In genomic region chr17:63701477-63702222, GRCh38 we compare ENCODE assay signal across 8 cellular contexts. TPM values are rescaled to one million over a fixed set of nuclear protein-coding genes. Genes with fewer than 3 reads are reported as not detected.
DNase-seq lines count a peak whose midpoint lies in the region; ATAC-seq, FAIRE-seq and TF ChIP-seq lines count a peak whose summit lies in the region.

No MANE protein-coding gene starts in this region.

- H3K4me3 Mint-ChIP-seq in Caco-2 (ENCODE audit: unreplicated experiment) = peak overlapping the region; percentile 57

- CTCF ChIA-PET in Caco-2 (lab: Charles Lee) = interaction anchor here (0.7 kb wide), 1 partner anchor 86 kb away, joined by 3 read pairs; no protein-coding TSS in a partner anchor
- CTCF ChIA-PET in HepG2 (lab: Yijun Ruan, JAX; ENCODE audit: low intra/inter-chr PET ratio, low total read pairs) = no interaction called here

- TF ChIP-seq CTCF in Caco-2 (IDR thresholded peaks at IDR 0.05; ENCODE audit: insufficient read depth in 1 of 2, low read depth in 1 of 2, low read length in 1 of 2, severe bottlenecking in 1 of 2, unreplicated experiment in 1 of 2) (no peak), Peyer's patch (IDR thresholded peaks at IDR 0.05) (no peak), HepG2 (CRISPR knock-in tag; IDR thresholded peaks at IDR 0.05) (no peak)

- intact Hi-C loops in Caco-2 (cut with micrococcal nuclease; ENCODE audit: unreplicated experiment) = loop anchor here (5.0 kb wide), 1 partner anchor 41 kb away; the partner anchor contains the start of gene STRADA
- intact Hi-C loops in HepG2 (cut with micrococcal nuclease; ENCODE audit: unreplicated experiment) = no loop called here

- H3K79me2 ChIP-seq in HepG2 (ENCODE audit: insufficient read depth, low read length) = no peaks in the 10 kb centered on the region

- POLR2A ChIA-PET in Caco-2 (lab: Charles Lee) = no interaction called here
- POLR2A ChIA-PET in HepG2 (lab: Yijun Ruan, JAX) = no interaction called here

- no peak for TF ChIP-seq EP300 in HepG2 (IDR thresholded peaks at IDR 0.05; ENCODE audit: low read depth in 2 of 2, low read length in 2 of 2)
- TF ChIP-seq EP300 in HepG2 (CRISPR knock-in tag; IDR thresholded peaks at IDR 0.05; ENCODE audit: borderline replicate concordance) = no peak

- no peak overlapping the region for H2AFZ ChIP-seq in HepG2 (ENCODE audit: low read length)

- H3K27me3 ChIP-seq in Caco-2 (replicated peaks; ENCODE audit: control insufficient read depth, insufficient read depth, low read length) (no peaks in the 10 kb centered on the region), Peyer's patch (no peaks in the 10 kb centered on the region), HepG2 (ENCODE audit: control insufficient read depth in 1 of 2, insufficient read depth in 2 of 2, low read length in 2 of 2) (no peaks in the 10 kb centered on the region)

- H3K36me3 Mint-ChIP-seq in Caco-2 (ENCODE audit: insufficient read depth, unreplicated experiment) = peaks cover 17% of the 10 kb centered on the region

- DNase-seq in Caco-2 (no peak), Peyer's patch (peak in 2 of 3 donors; percentile 88 to 91), HepG2 (ENCODE audit: low spot score) (no peak), NCI-H2107 (lab: John Stamatoyannopoulos, UW) (no peak), NCI-H774 (lab: John Stamatoyannopoulos, UW) (no peak)
- DNase-seq in activated naive CD4-positive, alpha-beta T cell treated with Interleukin-2 at 50 U/mL for 16 hours = peak; percentile 76
- peak; percentile 31 for DNase-seq in stimulated activated CD8-positive, alpha-beta memory T cell treated with anti-CD3 and anti-CD28 coated beads, Interleukin-15, amount 100 ng/mL, for 24 hours (ENCODE audit: low read depth)

- H3K9me3 ChIP-seq in Caco-2 (no peaks in the 10 kb centered on the region), Peyer's patch (no peaks in the 10 kb centered on the region), HepG2 (ENCODE audit: low read length) (no peaks in the 10 kb centered on the region)

- H4K20me1 ChIP-seq in HepG2 (ENCODE audit: insufficient read depth, low read length) = no peaks in the 10 kb centered on the region

- H3K36me3 ChIP-seq in Caco-2 (ENCODE audit: control insufficient read depth, insufficient read depth, low read length) (no peaks in the 10 kb centered on the region), Peyer's patch (peaks cover 0 to 30% (median 0%) of the 10 kb centered on the region in 3 donors), HepG2 (replicated peaks in 1 of 2; ENCODE audit: control insufficient read depth in 1 of 2, insufficient read depth in 2 of 2, low read length in 2 of 2) (peaks cover 1 to 4% of the 10 kb centered on the region in 2 experiments; a peak in 2 of 5 replicates)

- H3K27ac ChIP-seq in Peyer's patch (peak overlapping the region; percentile 88 to 100 (median 94)), HepG2 (ENCODE audit: extremely low read length, insufficient read depth, low read length) (no peak overlapping the region)

- FAIRE-seq in HepG2 (lab: Jason Lieb, UNC) = no peak

- H3K27ac Mint-ChIP-seq in Caco-2 (ENCODE audit: unreplicated experiment) = no peak overlapping the region

- ATAC-seq in HepG2 (no peak), GM21360 (IDR thresholded peaks at IDR 0.05; ENCODE audit: unreplicated experiment) (no peak)

- H3K4me2 ChIP-seq in HepG2 (ENCODE audit: low read depth, low read length) = no peak overlapping the region

- no peaks in the 10 kb centered on the region for H3K27me3 Mint-ChIP-seq in Caco-2 (ENCODE audit: insufficient read depth, unreplicated experiment)

- in situ Hi-C loops in HepG2 (cut with HindIII; ENCODE audit: extremely low pct_ligation_motif_present, low pct_unique_long_range_greater_than_20kb) = no loop called here

- no peak overlapping the region for H3K4me3 ChIP-seq in Caco-2 (ENCODE audit: low read depth, low read length)
- H3K4me3 ChIP-seq in Peyer's patch = peak overlapping the region; percentile 75 to 92 (median 80)
- no peak overlapping the region for H3K4me3 ChIP-seq in HepG2 (replicated peaks in 1 of 3; ENCODE audit: insufficient read depth in 1 of 3, low read depth in 2 of 3, low read length in 3 of 3)

- no peaks in the 10 kb centered on the region for H3K9me3 Mint-ChIP-seq in Caco-2 (ENCODE audit: unreplicated experiment)

- TF ChIP-seq POLR2A in Peyer's patch (IDR thresholded peaks at IDR 0.05) = no peak
- TF ChIP-seq POLR2A in HepG2 (IDR thresholded peaks at IDR 0.05; ENCODE audit: insufficient read depth in 1 of 2, low read depth in 2 of 2, low read length in 2 of 2) = no peak

- WGBS in HepG2 (ENCODE audit: low lambda C conversion rate) = 87% methylated on average over 25 of the region's 25 CpGs

- no peak for TF ChIP-seq RAD21 in HepG2 (CRISPR knock-in tag; IDR thresholded peaks at IDR 0.05)

- no peak overlapping the region for H3K9ac ChIP-seq in HepG2 (ENCODE audit: insufficient read depth, low read depth, low read length)

- BruUV-seq in Caco-2 (replicated peaks; lab: Mats Ljungman, UMichigan) (no TSS peak), HepG2 (replicated peaks; lab: Mats Ljungman, UMichigan) (no TSS peak)

- no peaks in the 10 kb centered on the region for H3K4me1 Mint-ChIP-seq in Caco-2 (ENCODE audit: low read depth, unreplicated experiment)

- no peaks in the 10 kb centered on the region for H3K4me1 ChIP-seq in Caco-2
- H3K4me1 ChIP-seq in Peyer's patch = peaks cover 0 to 31% (median 25%) of the 10 kb centered on the region in 4 donors
- H3K4me1 ChIP-seq in HepG2 (ENCODE audit: insufficient read depth, low read length) = peaks cover 18% of the 10 kb centered on the region

TF ChIP-seq in HepG2, 621 proteins besides CTCF, POLR2A, EP300 and RAD21 (continues in another document):
- peak; percentile 26; the same call in 1 of the 2 replicates for TF ChIP-seq ZNF460 (CRISPR knock-in tag; IDR thresholded peaks at IDR 0.05; ENCODE audit: borderline replicate concordance)
- TF ChIP-seq SP140L (CRISPR knock-in tag; IDR thresholded peaks at IDR 0.05; ENCODE audit: borderline replicate concordance) = no peak
- TF ChIP-seq GATAD2A (CRISPR knock-in tag; IDR thresholded peaks at IDR 0.05) = no peak
- TF ChIP-seq ZNF292 (CRISPR knock-in tag; IDR thresholded peaks at IDR 0.05; ENCODE audit: borderline replicate concordance, low read depth) = no peak
- TF ChIP-seq ZNF552 (CRISPR knock-in tag; IDR thresholded peaks at IDR 0.05; ENCODE audit: borderline replicate concordance) = no peak
- no peak for TF ChIP-seq ZNF34 (CRISPR knock-in tag; IDR thresholded peaks at IDR 0.05; ENCODE audit: borderline replicate concordance)
- no peak for TF ChIP-seq ZNF260 (CRISPR knock-in tag; IDR thresholded peaks at IDR 0.05; ENCODE audit: borderline replicate concordance, low read depth)

RNA-seq across cellular contexts. Expression of gene LIMD2, which starts 1.7 kb away (rescaled TPM):
- 4.1 and 5.1 TPM in 2 replicates for total RNA-seq in Caco-2 (2022)
- 10 to 100 TPM in 3 of 4 donors, 1 to 10 TPM in 1; 9.9 to 79.2 (median 12.6) TPM for total RNA-seq in Peyer's patch
- 6.9 and 9.0 TPM in 2 replicates for total RNA-seq in HepG2 (2016; rRNA removed; fragmentation: Illumina TruSeq; extraction: Trizol)
- 3.5 and 4.3 TPM in 2 replicates for total RNA-seq in HepG2 (2016; cell fraction: cytosol; rRNA removed; fragmentation: Illumina TruSeq; extraction: Trizol; ENCODE audit: low read depth)
- total RNA-seq in HepG2 (2016; cell fraction: insoluble cytoplasmic fraction; rRNA removed; fragmentation: Illumina TruSeq; extraction: Trizol) = 8.0 and 9.0 TPM in 2 replicates
- 9.1 and 11.6 TPM in 2 replicates for total RNA-seq in HepG2 (2016; cell fraction: membrane; rRNA removed; fragmentation: Illumina TruSeq; extraction: Trizol)
- 5.6 and 5.8 TPM in 2 replicates for total RNA-seq in HepG2 (2016; cell fraction: nucleus; rRNA removed; fragmentation: Illumina TruSeq; extraction: Trizol)
- polyA plus RNA-seq in HepG2 (2011; rRNA removed) = 20.8 and 26.5 TPM in 2 replicates
- 11.9 and 19.1 TPM in 2 replicates for polyA plus RNA-seq in HepG2 (2011; cell fraction: cytosol; rRNA removed)
- polyA plus RNA-seq in HepG2 (2011; cell fraction: nucleus; rRNA removed) = 75.1 and 81.6 TPM in 2 replicates
- 6.8 and 10.0 TPM in 2 replicates for polyA plus RNA-seq in HepG2 (2012)
- 13.2 and 16.2 TPM in 2 replicates for polyA plus RNA-seq in HepG2 (2016; cell fraction: cytosol; fragmentation: Illumina TruSeq; extraction: Trizol; ENCODE audit: low read depth)
- 12.4 and 14.3 TPM in 2 replicates for polyA plus RNA-seq in HepG2 (2016; cell fraction: insoluble cytoplasmic fraction; fragmentation: Illumina TruSeq; extraction: Trizol; ENCODE audit: low read depth)
- 16.0 and 17.0 TPM in 2 replicates for polyA plus RNA-seq in HepG2 (2016; cell fraction: membrane; fragmentation: Illumina TruSeq; extraction: Trizol; ENCODE audit: low read depth)
- polyA plus RNA-seq in HepG2 (2016; cell fraction: nucleus; fragmentation: Illumina TruSeq; extraction: Trizol; ENCODE audit: insufficient read depth, low read depth) = 17.5 and 21.1 TPM in 2 replicates
- polyA minus RNA-seq in HepG2 (2011; rRNA and poly(A)+ RNA removed; ENCODE audit: low replicate concordance) = 0.72 and 15.9 TPM in 2 replicates
- 7.5 and 9.1 TPM in 2 replicates for polyA minus RNA-seq in HepG2 (2011; cell fraction: cytosol; rRNA and poly(A)+ RNA removed)
- polyA minus RNA-seq in HepG2 (2011; cell fraction: nucleus; rRNA and poly(A)+ RNA removed) = 13.5 and 15.0 TPM in 2 replicates

RNA-seq across cellular contexts. Expression of gene STRADA, which starts 39.9 kb away (rescaled TPM):
- total RNA-seq in Caco-2 (2022) = 23.4 and 24.7 TPM in 2 replicates
- total RNA-seq in Peyer's patch = 10 to 100 TPM; 14.2 to 52.8 (median 40.4) TPM
- 16.1 and 17.9 TPM in 2 replicates for total RNA-seq in HepG2 (2016; rRNA removed; fragmentation: Illumina TruSeq; extraction: Trizol)
- 3.7 and 4.0 TPM in 2 replicates for total RNA-seq in HepG2 (2016; cell fraction: cytosol; rRNA removed; fragmentation: Illumina TruSeq; extraction: Trizol; ENCODE audit: low read depth)
- total RNA-seq in HepG2 (2016; cell fraction: insoluble cytoplasmic fraction; rRNA removed; fragmentation: Illumina TruSeq; extraction: Trizol) = 15.8 and 17.3 TPM in 2 replicates
- total RNA-seq in HepG2 (2016; cell fraction: membrane; rRNA removed; fragmentation: Illumina TruSeq; extraction: Trizol) = 7.7 and 7.8 TPM in 2 replicates
- 27.8 and 29.5 TPM in 2 replicates for total RNA-seq in HepG2 (2016; cell fraction: nucleus; rRNA removed; fragmentation: Illumina TruSeq; extraction: Trizol)
- polyA plus RNA-seq in HepG2 (2011; rRNA removed) = 17.3 and 17.6 TPM in 2 replicates
- polyA plus RNA-seq in HepG2 (2011; cell fraction: cytosol; rRNA removed) = 7.0 and 7.6 TPM in 2 replicates
- 36.3 and 37.3 TPM in 2 replicates for polyA plus RNA-seq in HepG2 (2011; cell fraction: nucleus; rRNA removed)
- polyA plus RNA-seq in HepG2 (2012) = 10.9 and 13.7 TPM in 2 replicates
- 3.1 and 3.6 TPM in 2 replicates for polyA plus RNA-seq in HepG2 (2016; cell fraction: cytosol; fragmentation: Illumina TruSeq; extraction: Trizol; ENCODE audit: low read depth)
- polyA plus RNA-seq in HepG2 (2016; cell fraction: insoluble cytoplasmic fraction; fragmentation: Illumina TruSeq; extraction: Trizol; ENCODE audit: low read depth) = 18.9 and 21.4 TPM in 2 replicates
- polyA plus RNA-seq in HepG2 (2016; cell fraction: membrane; fragmentation: Illumina TruSeq; extraction: Trizol; ENCODE audit: low read depth) = 6.6 and 7.5 TPM in 2 replicates
- polyA plus RNA-seq in HepG2 (2016; cell fraction: nucleus; fragmentation: Illumina TruSeq; extraction: Trizol; ENCODE audit: insufficient read depth, low read depth) = 51.3 and 56.2 TPM in 2 replicates
- polyA minus RNA-seq in HepG2 (2011; rRNA and poly(A)+ RNA removed; ENCODE audit: low replicate concordance) = 15.1 and 16.7 TPM in 2 replicates
- polyA minus RNA-seq in HepG2 (2011; cell fraction: cytosol; rRNA and poly(A)+ RNA removed) = 4.1 and 4.2 TPM in 2 replicates
- 25.2 and 27.6 TPM in 2 replicates for polyA minus RNA-seq in HepG2 (2011; cell fraction: nucleus; rRNA and poly(A)+ RNA removed)

Comparison
In these comparisons a context has a peak if more than half of its experiments do, and no peak if none do; other contexts are left out.
1. DNase-seq: peak in Peyer's patch (2 of 3), activated naive CD4-positive, alpha-beta T cell treated with Interleukin-2 at 50 U/mL for 16 hours (single experiment) and stimulated activated CD8-positive, alpha-beta memory T cell treated with anti-CD3 and anti-CD28 coated beads, Interleukin-15, amount 100 ng/mL, for 24 hours (single experiment); none in Caco-2 (0 of 2), HepG2 (single experiment), NCI-H2107 (single experiment) and NCI-H774 (single experiment).
2. H3K4me3 ChIP-seq: peak in Peyer's patch (4 of 4); none in Caco-2 (single experiment) and HepG2 (0 of 3).